ENCODE assay signal across 10 cellular contexts in the genomic region with DNA sequence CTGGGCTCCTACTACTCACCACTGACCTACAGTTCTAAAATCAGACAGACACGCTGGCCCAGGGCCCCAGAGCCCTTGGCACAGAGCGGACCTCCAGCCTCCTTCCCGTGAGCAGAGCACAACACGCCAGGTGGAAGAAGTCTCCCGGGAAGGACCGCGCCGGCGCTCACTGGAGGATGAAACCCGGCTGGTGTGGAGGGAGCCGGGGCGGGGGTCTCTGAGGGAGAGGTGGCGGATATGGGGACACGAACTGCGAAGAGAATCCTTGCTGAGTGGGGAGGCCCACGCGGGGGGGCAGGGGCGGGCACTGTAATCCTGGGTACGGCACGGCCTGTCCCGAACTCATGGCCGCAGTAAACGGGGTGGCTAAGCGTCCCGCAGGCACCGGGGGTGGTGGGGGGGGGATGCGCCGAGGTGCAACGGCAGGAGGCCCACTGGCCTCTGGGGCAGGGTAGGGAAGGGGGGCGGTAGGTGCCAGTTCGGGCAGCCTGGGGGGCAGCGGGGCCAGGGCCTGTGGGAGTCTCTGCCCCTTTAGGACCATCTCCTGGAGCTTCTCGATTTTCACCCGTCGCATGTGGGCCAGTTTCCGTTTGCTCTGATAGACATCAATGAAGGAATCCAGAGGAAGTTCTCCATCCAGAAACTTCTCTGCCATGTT. TPM values are rescaled to one million over a fixed set of nuclear protein-coding genes. Genes with fewer than 3 reads are reported as not detected.
DNase-seq lines count a peak whose midpoint lies in the region; ATAC-seq and TF ChIP-seq lines count a peak whose summit lies in the region.
"Had no signal": no experiment of that assay in that cellular context is flagged by ENCODE, and none has a peak within 500 bp of the region (broad histone marks: within the 10 kb centered on the region; RNA-seq: fewer than 3 reads in every experiment).

No MANE protein-coding gene starts in this region.

- H3K4me3 Mint-ChIP-seq in endothelial cell (ENCODE audit: unreplicated experiment), result no peak overlapping the region

- H4K91ac ChIP-seq in mesenchymal stem cell (ENCODE audit: low read length), result no peak overlapping the region

- peaks cover 14% of the 10 kb centered on the region for H3K27me3 Mint-ChIP-seq in endothelial cell (ENCODE audit: unreplicated experiment)

- H2BK15ac ChIP-seq in mesenchymal stem cell (ENCODE audit: low read depth, poor library complexity, severe bottlenecking), result no peak overlapping the region

- no peaks in the 10 kb centered on the region for H3K9me3 ChIP-seq in Peyer's patch
- no peaks in the 10 kb centered on the region for H3K9me3 ChIP-seq in mesenchymal stem cell (ENCODE audit: control insufficient read depth, low read length)

- H3K36me3 Mint-ChIP-seq in endothelial cell (ENCODE audit: low read depth, unreplicated experiment), result peaks cover 31% of the 10 kb centered on the region

- peak overlapping the region; percentile 5 for H4K8ac ChIP-seq in mesenchymal stem cell (ENCODE audit: low read length)

- H3K79me1 ChIP-seq in mesenchymal stem cell (replicated peaks; ENCODE audit: low read length, poor library complexity, severe bottlenecking), result peaks cover 35% of the 10 kb centered on the region

- TF ChIP-seq CTCF in Peyer's patch (IDR thresholded peaks at IDR 0.05), result no peak
- no peak for TF ChIP-seq CTCF in endothelial cell (IDR thresholded peaks at IDR 0.05; ENCODE audit: unreplicated experiment)

- no peak overlapping the region for H3K4me2 ChIP-seq in mesenchymal stem cell (ENCODE audit: low read length, poor library complexity, severe bottlenecking)

- peak in 1 of 3 donors; percentile 51 for DNase-seq in Peyer's patch
- no peak for DNase-seq in endothelial cell (ENCODE audit: low spot score)
- no peak for DNase-seq in mesenchymal stem cell
- peak in 1 of 49 donors; percentile 48 for DNase-seq in substantia nigra (lab: John Stamatoyannopoulos, UW)
- DNase-seq in hypothalamus (lab: John Stamatoyannopoulos, UW), result no peak
- DNase-seq in epidermal melanocyte (ENCODE audit: insufficient read length, low spot score), result no peak
- DNase-seq in NOMO-1 treated with DMSO at 0.1 percent for 48 hours (lab: John Stamatoyannopoulos, UW; ENCODE audit: unreplicated experiment), result no peak
- DNase-seq: NCI-H1092 treated with DMSO at 0.1 percent for 48 hours; stimulated activated CD4-positive, alpha-beta T cell treated with anti-CD3 and anti-CD28 coated beads, Interleukin-15, amount 100 ng/mL, for 24 hours had no signal

- no peak overlapping the region for H3K23ac ChIP-seq in mesenchymal stem cell (ENCODE audit: low read length in 2 of 2)

- H3K18ac ChIP-seq in mesenchymal stem cell (ENCODE audit: low read depth in 1 of 2, low read length in 2 of 2), result no peak overlapping the region

- TF ChIP-seq POLR2A in Peyer's patch (IDR thresholded peaks at IDR 0.05), result no peak

- H2BK5ac ChIP-seq in mesenchymal stem cell (ENCODE audit: low read depth, low read length, poor library complexity, severe bottlenecking), result no peak overlapping the region

- no peak overlapping the region for H2AK5ac ChIP-seq in mesenchymal stem cell (ENCODE audit: low read length, severe bottlenecking)

- H3K9me3 Mint-ChIP-seq in endothelial cell (ENCODE audit: unreplicated experiment), result no peaks in the 10 kb centered on the region

- no peak overlapping the region for H3K14ac ChIP-seq in mesenchymal stem cell (ENCODE audit: low read length in 2 of 2)

- no peak for ATAC-seq in HG02763 (IDR thresholded peaks at IDR 0.05; ENCODE audit: unreplicated experiment)

- peak overlapping the region; percentile 61 for H3K27ac Mint-ChIP-seq in endothelial cell (ENCODE audit: unreplicated experiment)

- H2BK120ac ChIP-seq in mesenchymal stem cell (ENCODE audit: low read depth, low read length), result no peak overlapping the region

- H3K4ac ChIP-seq in mesenchymal stem cell (ENCODE audit: low read depth in 1 of 2, low read length in 2 of 2), result no peak overlapping the region

- H3K27me3 ChIP-seq in Peyer's patch (no peaks in the 10 kb centered on the region), mesenchymal stem cell (ENCODE audit: control insufficient read depth in 1 of 2, insufficient read depth in 1 of 2, low read length in 2 of 2) (no peaks in the 10 kb centered on the region)

- no peak overlapping the region for H3K9ac ChIP-seq in mesenchymal stem cell (ENCODE audit: low read length)

- peak overlapping the region in 3 of 4 donors; percentile 64 to 88 (median 81) for H3K27ac ChIP-seq in Peyer's patch
- H3K27ac ChIP-seq in mesenchymal stem cell (ENCODE audit: low read length, poor library complexity, severe bottlenecking), result no peak overlapping the region
- peak overlapping the region; percentile 64 for H3K27ac ChIP-seq in substantia nigra (ENCODE audit: low read depth, low read length, poor library complexity, severe bottlenecking)

- H2AFZ ChIP-seq in mesenchymal stem cell (ENCODE audit: low read depth, low read length), result no peak overlapping the region

- peaks cover 15% of the 10 kb centered on the region for H3K4me1 Mint-ChIP-seq in endothelial cell (ENCODE audit: unreplicated experiment)

- peaks cover 13 to 66% (median 26%) of the 10 kb centered on the region in 4 donors for H3K4me1 ChIP-seq in Peyer's patch
- peaks cover 39% of the 10 kb centered on the region for H3K4me1 ChIP-seq in mesenchymal stem cell (ENCODE audit: control insufficient read depth, insufficient read depth, low read depth, low read length)

- WGBS in mesenchymal stem cell, result 98% methylated on average over 36 of the region's 36 CpGs

- peaks cover 0 to 61% (median 0%) of the 10 kb centered on the region in 3 donors for H3K36me3 ChIP-seq in Peyer's patch
- peaks cover 63 to 73% of the 10 kb centered on the region in 2 experiments for H3K36me3 ChIP-seq in mesenchymal stem cell (ENCODE audit: control insufficient read depth in 1 of 2, insufficient read depth in 2 of 2, low read depth in 1 of 2, low read length in 2 of 2)

- H3K4me3 ChIP-seq in Peyer's patch (no peak overlapping the region), mesenchymal stem cell (ENCODE audit: insufficient read depth in 1 of 2, low read depth in 1 of 2, low read length in 2 of 2) (no peak overlapping the region)

- no peak overlapping the region for H2BK12ac ChIP-seq in mesenchymal stem cell (ENCODE audit: low read length in 2 of 2)

RNA-seq across cellular contexts. Expression of gene VPS37B, which starts 28.8 kb away (rescaled TPM):
- total RNA-seq in Peyer's patch (10 to 100 TPM; 49.5 to 92.8 (median 58.4) TPM), endothelial cell (ENCODE audit: unreplicated experiment) (13.8 TPM)
- polyA plus RNA-seq in mesenchymal stem cell (2013, experiment 1 of 2), result 23.0 TPM
- 23.9 TPM for polyA plus RNA-seq in mesenchymal stem cell (2013, experiment 2 of 2)

RNA-seq across cellular contexts. Expression of gene HIP1R, which starts 31.8 kb away (rescaled TPM):
- 100 to 1,000 TPM; 208 to 265 (median 238) TPM for total RNA-seq in Peyer's patch
- total RNA-seq in endothelial cell (ENCODE audit: unreplicated experiment), result 117 TPM
- polyA plus RNA-seq in mesenchymal stem cell (2013, experiment 1 of 2), result 4.6 TPM
- 5.0 TPM for polyA plus RNA-seq in mesenchymal stem cell (2013, experiment 2 of 2)
